Comparison of ENCODE assay signal across 8 cellular contexts in the genomic region with DNA sequence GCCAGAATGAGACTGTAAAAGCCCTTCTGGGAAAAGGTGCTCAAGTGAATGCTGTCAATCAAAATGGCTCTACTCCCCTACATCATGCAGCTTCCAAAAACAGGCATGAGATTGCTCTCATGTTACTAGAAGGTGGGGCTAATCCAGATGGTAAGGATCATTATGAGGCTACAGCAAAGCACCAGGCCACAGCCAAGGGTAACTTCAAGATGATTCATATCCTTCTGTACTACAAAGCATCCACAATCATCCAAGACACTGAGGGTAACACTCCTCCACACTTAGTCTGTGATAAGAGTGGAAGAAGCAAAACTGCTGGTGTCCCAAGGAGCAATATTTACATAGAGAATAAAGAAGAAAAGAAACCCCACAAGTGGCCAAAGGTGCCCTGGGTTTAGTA. TPM values are rescaled to one million over a fixed set of nuclear protein-coding genes. Genes with fewer than 3 reads are reported as not detected.
DNase-seq lines count a peak whose midpoint lies in the region; ATAC-seq and TF ChIP-seq lines count a peak whose summit lies in the region.

No MANE protein-coding gene starts in this region.

- peaks cover 95% of the 10 kb centered on the region for H3K79me2 ChIP-seq in fibroblast of lung (ENCODE audit: control insufficient read depth, insufficient read depth, low read length)

- intact Hi-C loops in heart left ventricle (cut with DNase I) (no loop called here), left ventricle myocardium inferior (cut with micrococcal nuclease) (loop anchor here (10.0 kb wide), 1 partner anchor 119 kb away; a partner anchor contains a TSS)

- ATAC-seq in heart left ventricle = peak in 3 of 4 donors; percentile 49 to 70 (median 61)
- ATAC-seq in GM19023 (IDR thresholded peaks at IDR 0.05; ENCODE audit: unreplicated experiment) = no peak

- no peak overlapping the region for H3K9ac ChIP-seq in fibroblast of lung (ENCODE audit: insufficient read depth, low read length)

- no peak overlapping the region for H3K4me3 ChIP-seq in heart left ventricle
- H3K4me3 ChIP-seq in left ventricle myocardium inferior = no peak overlapping the region
- H3K4me3 ChIP-seq in fibroblast of lung (replicated peaks in 1 of 4; ENCODE audit: control extremely low read depth in 1 of 4, insufficient read depth in 1 of 4, low read depth in 3 of 4, low read length in 4 of 4) = no peak overlapping the region

- H3K27ac ChIP-seq in heart left ventricle (no peak overlapping the region), left ventricle myocardium inferior (replicated peaks) (no peak overlapping the region), fibroblast of lung (ENCODE audit: insufficient read depth, low read length) (peak overlapping the region; percentile 43)

- H3K9me3 ChIP-seq in heart left ventricle (no peaks in the 10 kb centered on the region), left ventricle myocardium inferior (replicated peaks) (no peaks in the 10 kb centered on the region), fibroblast of lung (ENCODE audit: control insufficient read depth, insufficient read depth, low read depth, low read length) (no peaks in the 10 kb centered on the region)

- no peak for TF ChIP-seq CTCF in heart left ventricle (IDR thresholded peaks at IDR 0.05)
- TF ChIP-seq CTCF in left ventricle myocardium inferior (IDR thresholded peaks at IDR 0.05; ENCODE audit: borderline replicate concordance) = no peak
- no peak for TF ChIP-seq CTCF in fibroblast of lung (conservative IDR thresholded peaks at IDR 0.05 in 1 of 2, IDR thresholded peaks at IDR 0.05 in 1 of 2; ENCODE audit: low read depth in 1 of 2, low read length in 2 of 2)

- H3K27me3 ChIP-seq in heart left ventricle = no peaks in the 10 kb centered on the region
- no peaks in the 10 kb centered on the region for H3K27me3 ChIP-seq in left ventricle myocardium inferior (ENCODE audit: low read depth)
- no peaks in the 10 kb centered on the region for H3K27me3 ChIP-seq in fibroblast of lung (ENCODE audit: control insufficient read depth, insufficient read depth, low read length)

- DNase-seq in heart left ventricle (no peak), left ventricle myocardium inferior (no peak), RKO (ENCODE audit: low spot score) (peak; percentile 64), fibroblast of lung (ENCODE audit: low read depth in 2 of 2) (peak; percentile 76 to 85), stromal cell of bone marrow (ENCODE audit: low read depth) (peak; percentile 43), NOMO-1 treated with DMSO at 0.1 percent for 48 hours (lab: John Stamatoyannopoulos, UW; ENCODE audit: unreplicated experiment) (no peak), NCI-H1930 (lab: John Stamatoyannopoulos, UW) (no peak)

- H3K4me1 ChIP-seq in heart left ventricle (peaks cover 13 to 83% (median 68%) of the 10 kb centered on the region in 12 donors), left ventricle myocardium inferior (peaks cover 84% of the 10 kb centered on the region), fibroblast of lung (ENCODE audit: control insufficient read depth, extremely low read depth, insufficient read depth, low read length) (peaks cover 37% of the 10 kb centered on the region)

- H3K4me2 ChIP-seq in fibroblast of lung (ENCODE audit: extremely low read depth, insufficient read depth, low read length) = peak overlapping the region; percentile 51

- H2AFZ ChIP-seq in fibroblast of lung (ENCODE audit: low read length) = no peak overlapping the region

- TF ChIP-seq POLR2A in heart left ventricle (IDR thresholded peaks at IDR 0.05) = no peak

- H4K20me1 ChIP-seq in fibroblast of lung (ENCODE audit: control insufficient read depth, extremely low read depth, insufficient read depth, low read length) = peaks cover 12% of the 10 kb centered on the region

- H3K36me3 ChIP-seq in heart left ventricle (peaks cover 0 to 4% (median 0%) of the 10 kb centered on the region in 9 donors), left ventricle myocardium inferior (no peaks in the 10 kb centered on the region), fibroblast of lung (ENCODE audit: control insufficient read depth, insufficient read depth, low read length) (no peaks in the 10 kb centered on the region)

RNA-seq across cellular contexts. Expression of a gene that starts 17.3 kb away (rescaled TPM):
- total RNA-seq in heart left ventricle (10 to 100 TPM; 27.5 to 50.6 (median 33.3) TPM), left ventricle myocardium inferior (27.3 TPM), fibroblast of lung (32.1 and 40.0 TPM in 2 replicates)
- polyA plus RNA-seq in heart left ventricle (10 to 100 TPM; 18.1 to 21.4 TPM), fibroblast of lung (25.7 and 29.4 TPM in 2 replicates)
- polyA plus RNA-seq in fibroblast of lung (2012) = 33.8 and 34.1 TPM in 2 replicates
- 35.2 and 46.4 TPM in 2 replicates for polyA minus RNA-seq in fibroblast of lung (ENCODE audit: low replicate concordance)

RNA-seq across cellular contexts. Expression of a gene that starts 44.4 kb away (rescaled TPM):
- 10 to 100 TPM; 32.5 to 53.1 (median 49.5) TPM for total RNA-seq in heart left ventricle
- polyA plus RNA-seq in heart left ventricle = 10 to 100 TPM; 32.5 to 58.2 TPM
- 44.9 TPM for total RNA-seq in left ventricle myocardium inferior
- 53.2 and 60.9 TPM in 2 replicates for total RNA-seq in fibroblast of lung
- 89.1 and 103 TPM in 2 replicates for polyA plus RNA-seq in fibroblast of lung
- polyA plus RNA-seq in fibroblast of lung (2012) = 66.0 and 68.9 TPM in 2 replicates
- polyA minus RNA-seq in fibroblast of lung (ENCODE audit: low replicate concordance) = 5.9 and 6.6 TPM in 2 replicates

RNA-seq across cellular contexts. Expression of a gene that starts 44.6 kb away (rescaled TPM):
- total RNA-seq in heart left ventricle (1 to 10 TPM; 2.6 to 3.9 (median 2.8) TPM), left ventricle myocardium inferior (2.8 TPM), fibroblast of lung (9.2 and 10.1 TPM in 2 replicates)
- polyA plus RNA-seq in heart left ventricle (1 to 10 TPM; 1.2 to 2.7 TPM), fibroblast of lung (3.7 and 4.5 TPM in 2 replicates)
- polyA plus RNA-seq in fibroblast of lung (2012) = 3.3 and 4.0 TPM in 2 replicates
- 5.4 and 7.3 TPM in 2 replicates for polyA minus RNA-seq in fibroblast of lung (ENCODE audit: low replicate concordance)

Comparison
In these comparisons a context has a peak if more than half of its experiments do, and no peak if none do; other contexts are left out.
1. DNase-seq: peak in RKO (single experiment), fibroblast of lung (2 of 2) and stromal cell of bone marrow (single experiment); none in heart left ventricle (0 of 5), left ventricle myocardium inferior (single experiment), NOMO-1 treated with DMSO at 0.1 percent for 48 hours (single experiment) and NCI-H1930 (0 of 2).